In the genomic region with DNA sequence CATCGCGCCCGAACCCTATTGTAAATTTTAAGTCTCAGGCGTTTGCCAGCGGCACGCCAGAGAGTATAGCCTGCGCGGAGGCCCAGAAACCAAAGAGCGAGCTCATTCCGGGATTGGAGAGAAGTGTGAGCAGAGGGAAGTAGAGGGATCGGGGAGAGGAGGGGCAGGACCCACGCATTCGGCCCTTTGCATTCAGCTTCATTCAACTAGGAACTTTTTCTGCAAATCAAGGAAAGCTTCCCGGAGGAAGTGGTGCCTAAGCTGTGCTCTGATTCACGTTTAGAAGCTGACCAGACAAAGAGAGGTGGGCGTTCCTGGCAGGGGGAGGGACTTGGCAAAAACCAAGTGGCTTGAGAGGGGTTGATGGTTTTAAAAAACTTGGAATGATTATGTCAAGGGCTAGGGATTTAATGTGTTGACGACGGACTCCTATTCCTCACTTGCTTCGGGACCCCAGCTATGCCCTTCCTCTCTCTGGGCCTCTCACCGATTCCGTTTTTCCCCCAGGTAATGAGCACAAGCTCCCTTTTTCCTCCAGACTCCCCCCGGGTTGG, we compare ENCODE assay signal across 8 cellular contexts. TPM values are rescaled to one million over a fixed set of nuclear protein-coding genes. Genes with fewer than 3 reads are reported as not detected.
DNase-seq lines count a peak whose midpoint lies in the region; ATAC-seq, FAIRE-seq and TF ChIP-seq lines count a peak whose summit lies in the region.

No MANE protein-coding gene starts in this region.

- H3K4me2 ChIP-seq in neuronal stem cell (ENCODE audit: insufficient read depth, low read length, poor library complexity, severe bottlenecking) = peak overlapping the region; percentile 47

- H3K4ac ChIP-seq in neuronal stem cell (ENCODE audit: low read length) = no peak overlapping the region

- H3K27me3 ChIP-seq in ACC112 (ENCODE audit: insufficient read depth, low read length) = no peaks in the 10 kb centered on the region
- H3K27me3 ChIP-seq in neuronal stem cell (ENCODE audit: control insufficient read depth in 3 of 3, insufficient read depth in 3 of 3, low read depth in 1 of 3, low read length in 3 of 3) = no peaks in the 10 kb centered on the region

- H3K18ac ChIP-seq in neuronal stem cell (ENCODE audit: low read length) = peak overlapping the region; percentile 92

- no peak overlapping the region for H2BK5ac ChIP-seq in neuronal stem cell (ENCODE audit: low read length)

- no peak overlapping the region for H4K8ac ChIP-seq in neuronal stem cell (ENCODE audit: low read depth, low read length)

- H3K27ac ChIP-seq in ACC112 (ENCODE audit: low read depth, low read length) = peak overlapping the region; percentile 83
- H3K27ac ChIP-seq in neuronal stem cell (replicated peaks; ENCODE audit: low read length) = peak overlapping the region; percentile 98

- H2BK15ac ChIP-seq in neuronal stem cell (ENCODE audit: low read length) = no peak overlapping the region

- no peak for FAIRE-seq in frontal cortex (lab: Jason Lieb, UNC)

- peak overlapping the region; percentile 44 for H4K91ac ChIP-seq in neuronal stem cell (ENCODE audit: low read depth, low read length, poor library complexity)

- H2BK12ac ChIP-seq in neuronal stem cell (ENCODE audit: low read length) = no peak overlapping the region

- peak overlapping the region; percentile 10 for H2AFZ ChIP-seq in ACC112 (ENCODE audit: low read length, unreplicated experiment)
- peak overlapping the region; percentile 90 for H2AFZ ChIP-seq in neuronal stem cell (ENCODE audit: low read length)

- H3K14ac ChIP-seq in neuronal stem cell (ENCODE audit: low read length) = no peak overlapping the region

- peak; percentile 25 for ATAC-seq in HG03097 (IDR thresholded peaks at IDR 0.05; ENCODE audit: low FRiP score, unreplicated experiment)
- ATAC-seq in HG03565 (IDR thresholded peaks at IDR 0.05; ENCODE audit: unreplicated experiment) = no peak

- H3K9ac ChIP-seq in neuronal stem cell (ENCODE audit: low read depth, low read length, poor library complexity) = peak overlapping the region; percentile 78

- no peak overlapping the region for H2BK120ac ChIP-seq in neuronal stem cell (ENCODE audit: low read depth, low read length)

- H3K4me3 ChIP-seq in ACC112 (ENCODE audit: low read depth, low read length) = peak overlapping the region; percentile 31
- peak overlapping the region; percentile 47 to 76 for H3K4me3 ChIP-seq in neuronal stem cell (ENCODE audit: low read length in 2 of 2)

- peak; percentile 82 for TF ChIP-seq POLR2A in GM10847 (IDR thresholded peaks at IDR 0.05; ENCODE audit: extremely low read depth, insufficient read length)

- H3K36me3 ChIP-seq in ACC112 (ENCODE audit: insufficient read depth, low read length) (no peaks in the 10 kb centered on the region), neuronal stem cell (replicated peaks in 1 of 2; ENCODE audit: control insufficient read depth in 2 of 2, insufficient read depth in 2 of 2, low read length in 2 of 2) (peaks cover 10 to 27% of the 10 kb centered on the region in 2 donors)

- H3K79me2 ChIP-seq in ACC112 (ENCODE audit: control insufficient read depth, insufficient read depth, low read length, unreplicated experiment) = peaks cover 33% of the 10 kb centered on the region

- H3K4me1 ChIP-seq in ACC112 (ENCODE audit: control insufficient read depth, insufficient read depth, low read length, unreplicated experiment) = peaks cover 19% of the 10 kb centered on the region
- H3K4me1 ChIP-seq in neuronal stem cell (ENCODE audit: control insufficient read depth in 2 of 2, insufficient read depth in 1 of 2, low read depth in 1 of 2, low read length in 2 of 2) = peaks cover 17 to 26% of the 10 kb centered on the region in 2 donors

- H3K79me1 ChIP-seq in neuronal stem cell (ENCODE audit: low read depth, low read length) = peaks cover 6% of the 10 kb centered on the region

- WGBS in neuronal stem cell (ENCODE audit: extremely low coverage in 2 of 2, insufficient read length in 2 of 2, insufficient replicate concordance in 1 of 2), 2 donors = no CpG with 5 or more reads among the region's 22 CpGs

- H3K23ac ChIP-seq in neuronal stem cell (ENCODE audit: low read depth, low read length, poor library complexity) = peak overlapping the region; percentile 66

- peak; percentile 88 for DNase-seq in NCI-H446 treated with DMSO at 0.1 percent for 48 hours (lab: John Stamatoyannopoulos, UW)
- DNase-seq in activated CD8-positive, alpha-beta memory T cell treated with anti-CD3 and anti-CD28 coated beads, Interleukin-2, amount 50 U/mL, for 48 hours = peak; percentile 72
- peak; percentile 79 to 81 for DNase-seq in frontal cortex (ENCODE audit: low spot score in 2 of 2)
- DNase-seq in neuronal stem cell (ENCODE audit: low spot score) = peak; percentile 96

- H3K9me3 ChIP-seq in neuronal stem cell (replicated peaks in 1 of 2; ENCODE audit: control insufficient read depth in 2 of 2, insufficient read depth in 1 of 2, low read depth in 1 of 2, low read length in 2 of 2) = no peaks in the 10 kb centered on the region

- H2AK5ac ChIP-seq in neuronal stem cell (ENCODE audit: low read depth, low read length) = peak overlapping the region; percentile 92

RNA-seq across cellular contexts. Expression of a gene that starts 0.9 kb away (rescaled TPM):
- 248 TPM for total RNA-seq in frontal cortex
- 433 TPM for polyA plus RNA-seq in neuronal stem cell (2013, experiment 1 of 2)
- polyA plus RNA-seq in neuronal stem cell (2013, experiment 2 of 2) = 420 TPM

RNA-seq across cellular contexts. Expression of a gene that starts 10.5 kb away (rescaled TPM):
- total RNA-seq in frontal cortex = 1.2 TPM
- polyA plus RNA-seq in neuronal stem cell (2013, experiment 1 of 2) = 124 TPM
- polyA plus RNA-seq in neuronal stem cell (2013, experiment 2 of 2) = 114 TPM

RNA-seq across cellular contexts. Expression of a gene that starts 10.6 kb away (rescaled TPM):
- total RNA-seq in frontal cortex = 10.2 TPM
- 68.3 TPM for polyA plus RNA-seq in neuronal stem cell (2013, experiment 1 of 2)
- 66.0 TPM for polyA plus RNA-seq in neuronal stem cell (2013, experiment 2 of 2)

RNA-seq across cellular contexts. Expression of a gene that starts 13.2 kb away (rescaled TPM):
- 0.82 TPM for total RNA-seq in frontal cortex
- 1.7 TPM for polyA plus RNA-seq in neuronal stem cell (2013, experiment 1 of 2)
- 2.0 TPM for polyA plus RNA-seq in neuronal stem cell (2013, experiment 2 of 2)

RNA-seq across cellular contexts. Expression of a gene that starts 14.7 kb away (rescaled TPM):
- 39.9 TPM for total RNA-seq in frontal cortex
- 105 TPM for polyA plus RNA-seq in neuronal stem cell (2013, experiment 1 of 2)
- 103 TPM for polyA plus RNA-seq in neuronal stem cell (2013, experiment 2 of 2)
